21 cellular contexts compared by ENCODE assay signal in the genomic region with DNA sequence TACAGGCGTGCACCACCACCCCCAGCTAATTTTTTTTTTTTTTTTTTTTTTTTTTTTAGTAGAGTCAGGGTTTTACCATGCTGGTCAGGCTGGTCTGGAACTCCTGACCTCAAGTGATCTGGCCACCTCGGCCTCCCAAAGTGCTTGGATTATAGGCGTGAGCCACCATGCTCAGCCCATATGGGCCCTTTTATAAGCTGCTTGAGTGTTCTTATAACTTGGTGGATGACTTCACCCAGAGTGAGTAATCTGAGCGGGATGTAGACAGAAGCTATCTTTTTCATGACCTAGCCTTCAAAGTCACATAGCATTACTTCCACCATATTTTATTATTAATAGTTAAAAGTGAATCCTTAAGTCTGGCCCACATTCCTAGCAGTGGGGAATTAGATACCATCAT. TPM values are rescaled to one million over a fixed set of nuclear protein-coding genes. Genes with fewer than 3 reads are reported as not detected.
A peak's percentile ranks its signal among the peaks of the same experiment; 100 is the strongest.
DNase-seq lines count a peak whose midpoint lies in the region; ATAC-seq and TF ChIP-seq lines count a peak whose summit lies in the region.
"Had no signal": no experiment of that assay in that cellular context is flagged by ENCODE, and none has a peak within 500 bp of the region (broad histone marks: within the 10 kb centered on the region; RNA-seq: fewer than 3 reads in every experiment).

No MANE protein-coding gene starts in this region.

- no peak overlapping the region for H3K27ac Mint-ChIP-seq in immature natural killer cell
- H3K27ac Mint-ChIP-seq: natural killer cell treated with Interleukin-12 subunit alpha and Interleukin-12 subunit beta and Interleukin-15 and Interleukin-18, amount 100 ng/mL, for 72 hours; type B pancreatic cell had no signal

- ATAC-seq in SK-N-SH treated with all-trans-retinoic acid at 6 μM for 48 hours = peak; percentile 61
- ATAC-seq in HG03469 (IDR thresholded peaks at IDR 0.05; ENCODE audit: unreplicated experiment) = no peak
- ATAC-seq: gastrocnemius medialis; natural killer cell treated with Interleukin-12 subunit alpha and Interleukin-12 subunit beta and Interleukin-15 and Interleukin-18, amount 100 ng/mL, for 72 hours; sciatic nerve; stimulated activated naive CD8-positive, alpha-beta T cell treated with anti-CD3 and anti-CD28 coated beads, Interleukin-15, amount 100 ng/mL, for 72 hours had no signal

- H3K4me3 Mint-ChIP-seq in immature natural killer cell = no peak overlapping the region
- H3K4me3 Mint-ChIP-seq: natural killer cell treated with Interleukin-12 subunit alpha and Interleukin-12 subunit beta and Interleukin-15 and Interleukin-18, amount 100 ng/mL, for 72 hours; stimulated activated naive CD8-positive, alpha-beta T cell treated with anti-CD3 and anti-CD28 coated beads, Interleukin-15, amount 100 ng/mL, for 72 hours; type B pancreatic cell had no signal

- intact Hi-C loops in cardiac septum (cut with DNase I) = no loop called here

- H3K9me3 Mint-ChIP-seq in immature natural killer cell = no peaks in the 10 kb centered on the region
- H3K9me3 Mint-ChIP-seq: natural killer cell treated with Interleukin-12 subunit alpha and Interleukin-12 subunit beta and Interleukin-15 and Interleukin-18, amount 100 ng/mL, for 72 hours; stimulated activated naive CD8-positive, alpha-beta T cell treated with anti-CD3 and anti-CD28 coated beads, Interleukin-15, amount 100 ng/mL, for 72 hours; type B pancreatic cell had no signal

- H3K27me3 Mint-ChIP-seq in immature natural killer cell (ENCODE audit: low read depth in 3 of 3) = no peaks in the 10 kb centered on the region
- H3K27me3 Mint-ChIP-seq: natural killer cell treated with Interleukin-12 subunit alpha and Interleukin-12 subunit beta and Interleukin-15 and Interleukin-18, amount 100 ng/mL, for 72 hours; stimulated activated naive CD8-positive, alpha-beta T cell treated with anti-CD3 and anti-CD28 coated beads, Interleukin-15, amount 100 ng/mL, for 72 hours; type B pancreatic cell had no signal

- no peaks in the 10 kb centered on the region for H3K4me1 Mint-ChIP-seq in immature natural killer cell
- H3K4me1 Mint-ChIP-seq: stimulated activated naive CD8-positive, alpha-beta T cell treated with anti-CD3 and anti-CD28 coated beads, Interleukin-15, amount 100 ng/mL, for 72 hours had no signal

- DNase-seq in A172 (ENCODE audit: low spot score) = peak; percentile 1
- DNase-seq in HCEC 1CT = peak; percentile 78
- peak; percentile 33 for DNase-seq in fibroblast of peridontal ligament (ENCODE audit: extremely low read depth)
- DNase-seq in immature natural killer cell = no peak
- no peak for DNase-seq in NOMO-1 treated with DMSO at 0.1 percent for 48 hours (lab: John Stamatoyannopoulos, UW; ENCODE audit: unreplicated experiment)
- no peak for DNase-seq in cardiac septum (ENCODE audit: low spot score)
- DNase-seq: activated CD4-positive, alpha-beta T cell treated with anti-CD3 and anti-CD28 coated beads, Interleukin-2, amount 50 U/mL, for 4 hours; activated naive CD4-positive, alpha-beta T cell; aorta; gastrocnemius medialis; MV-4-11; NCI-H1930; NCI-H510A; SHP77 treated with DMSO at 0.1 percent for 48 hours; stimulated activated naive CD8-positive, alpha-beta T cell treated with anti-CD3 and anti-CD28 coated beads, Interleukin-15, amount 100 ng/mL, for 72 hours; T-helper 2 cell had no signal

- H3K36me3 Mint-ChIP-seq in immature natural killer cell = peaks cover 0 to 8% (median 3%) of the 10 kb centered on the region in 3 donors
- H3K36me3 Mint-ChIP-seq: natural killer cell treated with Interleukin-12 subunit alpha and Interleukin-12 subunit beta and Interleukin-15 and Interleukin-18, amount 100 ng/mL, for 72 hours; type B pancreatic cell had no signal

TF ChIP-seq in SK-N-SH treated with all-trans-retinoic acid at 6 μM for 48 hours, 23 proteins besides CTCF, POLR2A, EP300 and RAD21 (continues in another document):
- no peak for TF ChIP-seq RARB (CRISPR knock-in tag; IDR thresholded peaks at IDR 0.05)
- TF ChIP-seq, protein P1, sequence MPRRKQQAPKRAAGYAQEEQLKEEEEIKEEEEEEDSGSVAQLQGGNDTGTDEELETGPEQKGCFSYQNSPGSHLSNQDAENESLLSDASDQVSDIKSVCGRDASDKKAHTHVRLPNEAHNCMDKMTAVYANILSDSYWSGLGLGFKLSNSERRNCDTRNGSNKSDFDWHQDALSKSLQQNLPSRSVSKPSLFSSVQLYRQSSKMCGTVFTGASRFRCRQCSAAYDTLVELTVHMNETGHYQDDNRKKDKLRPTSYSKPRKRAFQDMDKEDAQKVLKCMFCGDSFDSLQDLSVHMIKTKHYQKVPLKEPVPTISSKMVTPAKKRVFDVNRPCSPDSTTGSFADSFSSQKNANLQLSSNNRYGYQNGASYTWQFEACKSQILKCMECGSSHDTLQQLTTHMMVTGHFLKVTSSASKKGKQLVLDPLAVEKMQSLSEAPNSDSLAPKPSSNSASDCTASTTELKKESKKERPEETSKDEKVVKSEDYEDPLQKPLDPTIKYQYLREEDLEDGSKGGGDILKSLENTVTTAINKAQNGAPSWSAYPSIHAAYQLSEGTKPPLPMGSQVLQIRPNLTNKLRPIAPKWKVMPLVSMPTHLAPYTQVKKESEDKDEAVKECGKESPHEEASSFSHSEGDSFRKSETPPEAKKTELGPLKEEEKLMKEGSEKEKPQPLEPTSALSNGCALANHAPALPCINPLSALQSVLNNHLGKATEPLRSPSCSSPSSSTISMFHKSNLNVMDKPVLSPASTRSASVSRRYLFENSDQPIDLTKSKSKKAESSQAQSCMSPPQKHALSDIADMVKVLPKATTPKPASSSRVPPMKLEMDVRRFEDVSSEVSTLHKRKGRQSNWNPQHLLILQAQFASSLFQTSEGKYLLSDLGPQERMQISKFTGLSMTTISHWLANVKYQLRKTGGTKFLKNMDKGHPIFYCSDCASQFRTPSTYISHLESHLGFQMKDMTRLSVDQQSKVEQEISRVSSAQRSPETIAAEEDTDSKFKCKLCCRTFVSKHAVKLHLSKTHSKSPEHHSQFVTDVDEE (CRISPR knock-in tag; IDR thresholded peaks at IDR 0.05) = no peak
- TF ChIP-seq, protein P2, sequence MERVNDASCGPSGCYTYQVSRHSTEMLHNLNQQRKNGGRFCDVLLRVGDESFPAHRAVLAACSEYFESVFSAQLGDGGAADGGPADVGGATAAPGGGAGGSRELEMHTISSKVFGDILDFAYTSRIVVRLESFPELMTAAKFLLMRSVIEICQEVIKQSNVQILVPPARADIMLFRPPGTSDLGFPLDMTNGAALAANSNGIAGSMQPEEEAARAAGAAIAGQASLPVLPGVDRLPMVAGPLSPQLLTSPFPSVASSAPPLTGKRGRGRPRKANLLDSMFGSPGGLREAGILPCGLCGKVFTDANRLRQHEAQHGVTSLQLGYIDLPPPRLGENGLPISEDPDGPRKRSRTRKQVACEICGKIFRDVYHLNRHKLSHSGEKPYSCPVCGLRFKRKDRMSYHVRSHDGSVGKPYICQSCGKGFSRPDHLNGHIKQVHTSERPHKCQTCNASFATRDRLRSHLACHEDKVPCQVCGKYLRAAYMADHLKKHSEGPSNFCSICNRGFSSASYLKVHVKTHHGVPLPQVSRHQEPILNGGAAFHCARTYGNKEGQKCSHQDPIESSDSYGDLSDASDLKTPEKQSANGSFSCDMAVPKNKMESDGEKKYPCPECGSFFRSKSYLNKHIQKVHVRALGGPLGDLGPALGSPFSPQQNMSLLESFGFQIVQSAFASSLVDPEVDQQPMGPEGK (CRISPR knock-in tag; IDR thresholded peaks at IDR 0.05; ENCODE audit: borderline replicate concordance) = no peak
- no peak for TF ChIP-seq ZNF70 (CRISPR knock-in tag; IDR thresholded peaks at IDR 0.05)
- no peak for TF ChIP-seq CSDC2 (CRISPR knock-in tag; IDR thresholded peaks at IDR 0.05)
- TF ChIP-seq, protein P3, sequence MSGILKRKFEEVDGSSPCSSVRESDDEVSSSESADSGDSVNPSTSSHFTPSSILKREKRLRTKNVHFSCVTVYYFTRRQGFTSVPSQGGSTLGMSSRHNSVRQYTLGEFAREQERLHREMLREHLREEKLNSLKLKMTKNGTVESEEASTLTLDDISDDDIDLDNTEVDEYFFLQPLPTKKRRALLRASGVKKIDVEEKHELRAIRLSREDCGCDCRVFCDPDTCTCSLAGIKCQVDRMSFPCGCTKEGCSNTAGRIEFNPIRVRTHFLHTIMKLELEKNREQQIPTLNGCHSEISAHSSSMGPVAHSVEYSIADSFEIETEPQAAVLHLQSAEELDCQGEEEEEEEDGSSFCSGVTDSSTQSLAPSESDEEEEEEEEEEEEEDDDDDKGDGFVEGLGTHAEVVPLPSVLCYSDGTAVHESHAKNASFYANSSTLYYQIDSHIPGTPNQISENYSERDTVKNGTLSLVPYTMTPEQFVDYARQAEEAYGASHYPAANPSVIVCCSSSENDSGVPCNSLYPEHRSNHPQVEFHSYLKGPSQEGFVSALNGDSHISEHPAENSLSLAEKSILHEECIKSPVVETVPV (CRISPR knock-in tag; IDR thresholded peaks at IDR 0.05) = no peak
- TF ChIP-seq, protein P4, sequence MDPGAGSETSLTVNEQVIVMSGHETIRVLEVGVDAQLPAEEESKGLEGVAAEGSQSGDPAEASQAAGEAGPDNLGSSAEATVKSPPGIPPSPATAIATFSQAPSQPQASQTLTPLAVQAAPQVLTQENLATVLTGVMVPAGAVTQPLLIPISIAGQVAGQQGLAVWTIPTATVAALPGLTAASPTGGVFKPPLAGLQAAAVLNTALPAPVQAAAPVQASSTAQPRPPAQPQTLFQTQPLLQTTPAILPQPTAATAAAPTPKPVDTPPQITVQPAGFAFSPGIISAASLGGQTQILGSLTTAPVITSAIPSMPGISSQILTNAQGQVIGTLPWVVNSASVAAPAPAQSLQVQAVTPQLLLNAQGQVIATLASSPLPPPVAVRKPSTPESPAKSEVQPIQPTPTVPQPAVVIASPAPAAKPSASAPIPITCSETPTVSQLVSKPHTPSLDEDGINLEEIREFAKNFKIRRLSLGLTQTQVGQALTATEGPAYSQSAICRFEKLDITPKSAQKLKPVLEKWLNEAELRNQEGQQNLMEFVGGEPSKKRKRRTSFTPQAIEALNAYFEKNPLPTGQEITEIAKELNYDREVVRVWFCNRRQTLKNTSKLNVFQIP (CRISPR knock-in tag; IDR thresholded peaks at IDR 0.05; ENCODE audit: borderline replicate concordance, low read depth) = no peak
- TF ChIP-seq ZFP30 (CRISPR knock-in tag; IDR thresholded peaks at IDR 0.05) = no peak
- no peak for TF ChIP-seq ZNF8 (CRISPR knock-in tag; IDR thresholded peaks at IDR 0.05)
- no peak for TF ChIP-seq TCF4 (CRISPR knock-in tag; IDR thresholded peaks at IDR 0.05; ENCODE audit: borderline replicate concordance)
- TF ChIP-seq GLIS3 (CRISPR knock-in tag; IDR thresholded peaks at IDR 0.05) = no peak

RNA-seq across cellular contexts. Expression of a gene that starts 16.4 kb away (rescaled TPM):
- total RNA-seq in A172 (2014; rRNA removed; shearing (Covaris generic)) = 4.8 and 8.5 TPM in 2 replicates
- polyA plus RNA-seq in immature natural killer cell = 1 to 10 TPM; 1.6 to 4.0 (median 3.4) TPM
- 3.9 TPM for total RNA-seq in cardiac septum

RNA-seq across cellular contexts. Expression of a gene that starts 16.5 kb away (rescaled TPM):
- total RNA-seq in A172 (2014; rRNA removed; shearing (Covaris generic)) = 4.7 and 4.8 TPM in 2 replicates
- polyA plus RNA-seq in immature natural killer cell = 1 to 10 TPM; 3.2 to 9.1 (median 3.2) TPM
- total RNA-seq in cardiac septum = 8.8 TPM

RNA-seq across cellular contexts. Expression of a gene that starts 48.7 kb away (rescaled TPM):
- 5.0 and 5.2 TPM in 2 replicates for total RNA-seq in A172 (2014; rRNA removed; shearing (Covaris generic))
- 10 to 100 TPM; 15.1 to 29.8 (median 20.3) TPM for polyA plus RNA-seq in immature natural killer cell
- total RNA-seq in cardiac septum = 67.8 TPM

RNA-seq across cellular contexts. Expression of a gene that starts 49.2 kb away (rescaled TPM):
- total RNA-seq in A172 (2014; rRNA removed; shearing (Covaris generic)) = 7.2 and 7.6 TPM in 2 replicates
- 10 to 100 TPM; 14.0 to 19.8 (median 16.3) TPM for polyA plus RNA-seq in immature natural killer cell
- 7.4 TPM for total RNA-seq in cardiac septum

Comparison
In these comparisons a context has a peak if more than half of its experiments do, and no peak if none do; other contexts are left out.
1. DNase-seq: peak in A172 (single experiment), HCEC 1CT (single experiment) and fibroblast of peridontal ligament (single experiment); none in immature natural killer cell (0 of 3), NOMO-1 treated with DMSO at 0.1 percent for 48 hours (single experiment) and cardiac septum (single experiment).
2. RNA of a gene that starts 48.7 kb away (total RNA-seq): 67.8 TPM in cardiac septum (single experiment); 5.0 to 5.2 TPM in A172; every median in the first group is over 10 times any median in the second.